ENCODE assay signal across 2 cellular contexts in the genomic region with DNA sequence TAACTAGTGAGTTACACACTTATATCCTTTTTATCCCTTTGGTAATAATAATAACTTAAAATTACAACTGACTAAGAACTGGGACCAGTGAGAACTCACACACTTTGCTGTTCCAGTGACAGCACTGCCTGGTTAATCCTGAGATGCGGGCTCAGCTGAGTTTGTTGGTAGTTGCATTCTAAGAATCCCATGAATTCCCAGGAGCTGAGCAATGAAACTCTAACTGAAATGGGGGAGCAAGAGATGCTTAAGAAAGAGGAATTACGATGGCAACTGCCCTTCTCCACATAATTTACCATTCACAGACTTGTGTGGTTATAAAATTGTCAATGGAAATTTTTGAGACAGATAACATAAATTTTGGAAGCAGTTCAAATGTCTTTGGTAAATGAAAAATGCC.
TF ChIP-seq lines count a peak whose summit lies in the region.

No MANE protein-coding gene starts in this region.

TF ChIP-seq in H1, 55 proteins besides CTCF, POLR2A, EP300 and RAD21 (continued from another document):
- TF ChIP-seq MAX (IDR thresholded peaks at IDR 0.05): no peak
- TF ChIP-seq, protein P1, sequence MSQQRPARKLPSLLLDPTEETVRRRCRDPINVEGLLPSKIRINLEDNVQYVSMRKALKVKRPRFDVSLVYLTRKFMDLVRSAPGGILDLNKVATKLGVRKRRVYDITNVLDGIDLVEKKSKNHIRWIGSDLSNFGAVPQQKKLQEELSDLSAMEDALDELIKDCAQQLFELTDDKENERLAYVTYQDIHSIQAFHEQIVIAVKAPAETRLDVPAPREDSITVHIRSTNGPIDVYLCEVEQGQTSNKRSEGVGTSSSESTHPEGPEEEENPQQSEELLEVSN (IDR thresholded peaks at IDR 0.05): no peak
- no peak for TF ChIP-seq SIRT6 (IDR thresholded peaks at IDR 0.05; ENCODE audit: low read length)
- TF ChIP-seq FOSL1 (IDR thresholded peaks at IDR 0.05; ENCODE audit: insufficient read depth, low read depth, low read length): no peak
- no peak for TF ChIP-seq SRF (IDR thresholded peaks at IDR 0.05; ENCODE audit: low read depth, low read length)
- no peak for TF ChIP-seq BRCA1 (IDR thresholded peaks at IDR 0.05; ENCODE audit: low read depth, low read length)
- no peak for TF ChIP-seq NANOG (IDR thresholded peaks at IDR 0.05; ENCODE audit: insufficient read depth, low read depth, low read length, poor library complexity, severe bottlenecking)
- TF ChIP-seq CHD1 (IDR thresholded peaks at IDR 0.05; ENCODE audit: low read depth, low read length): no peak
- no peak for TF ChIP-seq RNF2 (IDR thresholded peaks at IDR 0.05; ENCODE audit: borderline replicate concordance, low read depth, low read length, missing control alignments, poor library complexity, severe bottlenecking)
- TF ChIP-seq NRF1 (IDR thresholded peaks at IDR 0.05; ENCODE audit: low read depth, low read length): no peak
- TF ChIP-seq CBX8 (IDR thresholded peaks at IDR 0.05; ENCODE audit: borderline replicate concordance, low read depth, low read length): no peak
- no peak for TF ChIP-seq POU5F1 (IDR thresholded peaks at IDR 0.05; ENCODE audit: low read depth, low read length)
- no peak for TF ChIP-seq TAF7 (optimal IDR thresholded peaks at IDR 0.05; ENCODE audit: borderline replicate concordance, low read depth, low read length)
- no peak for TF ChIP-seq GABPA (IDR thresholded peaks at IDR 0.05; ENCODE audit: borderline replicate concordance, insufficient read depth, low read length)
- TF ChIP-seq RFX5 (IDR thresholded peaks at IDR 0.05; ENCODE audit: borderline replicate concordance, low read depth, low read length): no peak
- no peak for TF ChIP-seq USF2 (IDR thresholded peaks at IDR 0.05; ENCODE audit: low read length)
- TF ChIP-seq CBX5 (IDR thresholded peaks at IDR 0.05; ENCODE audit: low read depth, low read length): no peak
- TF ChIP-seq TAF1 (IDR thresholded peaks at IDR 0.05; ENCODE audit: low read depth, low read length): no peak

TF ChIP-seq in neural cell, 6 proteins besides CTCF, POLR2A, EP300 and RAD21 (continued from another document):
- TF ChIP-seq, protein P2, sequence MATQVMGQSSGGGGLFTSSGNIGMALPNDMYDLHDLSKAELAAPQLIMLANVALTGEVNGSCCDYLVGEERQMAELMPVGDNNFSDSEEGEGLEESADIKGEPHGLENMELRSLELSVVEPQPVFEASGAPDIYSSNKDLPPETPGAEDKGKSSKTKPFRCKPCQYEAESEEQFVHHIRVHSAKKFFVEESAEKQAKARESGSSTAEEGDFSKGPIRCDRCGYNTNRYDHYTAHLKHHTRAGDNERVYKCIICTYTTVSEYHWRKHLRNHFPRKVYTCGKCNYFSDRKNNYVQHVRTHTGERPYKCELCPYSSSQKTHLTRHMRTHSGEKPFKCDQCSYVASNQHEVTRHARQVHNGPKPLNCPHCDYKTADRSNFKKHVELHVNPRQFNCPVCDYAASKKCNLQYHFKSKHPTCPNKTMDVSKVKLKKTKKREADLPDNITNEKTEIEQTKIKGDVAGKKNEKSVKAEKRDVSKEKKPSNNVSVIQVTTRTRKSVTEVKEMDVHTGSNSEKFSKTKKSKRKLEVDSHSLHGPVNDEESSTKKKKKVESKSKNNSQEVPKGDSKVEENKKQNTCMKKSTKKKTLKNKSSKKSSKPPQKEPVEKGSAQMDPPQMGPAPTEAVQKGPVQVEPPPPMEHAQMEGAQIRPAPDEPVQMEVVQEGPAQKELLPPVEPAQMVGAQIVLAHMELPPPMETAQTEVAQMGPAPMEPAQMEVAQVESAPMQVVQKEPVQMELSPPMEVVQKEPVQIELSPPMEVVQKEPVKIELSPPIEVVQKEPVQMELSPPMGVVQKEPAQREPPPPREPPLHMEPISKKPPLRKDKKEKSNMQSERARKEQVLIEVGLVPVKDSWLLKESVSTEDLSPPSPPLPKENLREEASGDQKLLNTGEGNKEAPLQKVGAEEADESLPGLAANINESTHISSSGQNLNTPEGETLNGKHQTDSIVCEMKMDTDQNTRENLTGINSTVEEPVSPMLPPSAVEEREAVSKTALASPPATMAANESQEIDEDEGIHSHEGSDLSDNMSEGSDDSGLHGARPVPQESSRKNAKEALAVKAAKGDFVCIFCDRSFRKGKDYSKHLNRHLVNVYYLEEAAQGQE (IDR thresholded peaks at IDR 0.05; ENCODE audit: borderline replicate concordance): no peak
- TF ChIP-seq SMC3 (conservative IDR thresholded peaks at IDR 0.05; ENCODE audit: poor library complexity): no peak
- no peak for TF ChIP-seq EZH2 (IDR thresholded peaks at IDR 0.05; ENCODE audit: borderline replicate concordance, insufficient read depth, low read length, poor library complexity, severe bottlenecking)
- TF ChIP-seq TAF1 (IDR thresholded peaks at IDR 0.05; ENCODE audit: low read depth): no peak
- no peak for TF ChIP-seq POLR2AphosphoS5 (IDR thresholded peaks at IDR 0.05)
